Comparison of ENCODE assay signal across 8 cellular contexts in genomic region chr16:4474192-4474961, GRCh38. TPM values are rescaled to one million over a fixed set of nuclear protein-coding genes. Genes with fewer than 3 reads are reported as not detected.
DNase-seq lines count a peak whose midpoint lies in the region; ATAC-seq, FAIRE-seq and TF ChIP-seq lines count a peak whose summit lies in the region.

TSS of gene NMRAL1 (minus strand) at chr16:4474625. CDS start at chr16:4474132, 493 bp downstream.

- 2% methylated on average over 45 to 60 of the region's 60 CpGs for WGBS in aorta, 2 donors

- H3K4me2 ChIP-seq in astrocyte (ENCODE audit: low read length), result peak within 1 kb of the TSS; percentile 95

- H3K4me1 Mint-ChIP-seq in Caco-2 (ENCODE audit: low read depth, unreplicated experiment) (no peaks in the 10 kb centered on the region), astrocyte (ENCODE audit: low read depth, unreplicated experiment) (peaks cover 16% of the 10 kb centered on the region)

- H2AFZ ChIP-seq in astrocyte (ENCODE audit: low read depth, low read length), result peak within 1 kb of the TSS; percentile 89

- no peaks in the 10 kb centered on the region for H3K27me3 Mint-ChIP-seq in Caco-2 (ENCODE audit: insufficient read depth, unreplicated experiment)
- no peaks in the 10 kb centered on the region for H3K27me3 Mint-ChIP-seq in astrocyte (ENCODE audit: low read depth, unreplicated experiment)

- H3K27ac Mint-ChIP-seq in Caco-2 (ENCODE audit: unreplicated experiment), result peak within 1 kb of the TSS; percentile 94
- H3K27ac Mint-ChIP-seq in astrocyte (ENCODE audit: unreplicated experiment), result no peak within 1 kb of the TSS

- H3K27ac ChIP-seq in astrocyte (ENCODE audit: low read depth, low read length) (peak within 1 kb of the TSS; percentile 42), aorta (ENCODE audit: low read depth in 1 of 2, low read length in 2 of 2) (peak within 1 kb of the TSS in 1 of 2 donors; percentile 45)

- H3K4me3 Mint-ChIP-seq in Caco-2 (ENCODE audit: unreplicated experiment), result peak within 1 kb of the TSS; percentile 90
- peak within 1 kb of the TSS; percentile 82 for H3K4me3 Mint-ChIP-seq in astrocyte (ENCODE audit: unreplicated experiment)

- H3K79me2 ChIP-seq in astrocyte (ENCODE audit: insufficient read depth, low read length), result peaks cover 47% of the 10 kb centered on the region

- H3K36me3 Mint-ChIP-seq in Caco-2 (ENCODE audit: insufficient read depth, unreplicated experiment), result peaks cover 10% of the 10 kb centered on the region
- H3K36me3 Mint-ChIP-seq in astrocyte (ENCODE audit: low read depth, unreplicated experiment), result peaks cover 2% of the 10 kb centered on the region

- no peak for FAIRE-seq in astrocyte (lab: Jason Lieb, UNC)

- intact Hi-C loops in Caco-2 (cut with micrococcal nuclease; ENCODE audit: unreplicated experiment) (no loop called here), aorta (cut with DNase I) (no loop called here)

- DNase-seq in Caco-2 (peak; percentile 96 to 97), NCI-H1436 treated with DMSO at 0.1 percent for 48 hours (lab: John Stamatoyannopoulos, UW) (peak; percentile 82), T-helper 22 cell (ENCODE audit: low read depth) (peak; percentile 89), astrocyte (ENCODE audit: low read depth) (peak; percentile 80), hepatic stellate cell (ENCODE audit: low spot score) (peak; percentile 78), renal cortical epithelial cell (ENCODE audit: low read depth) (peak; percentile 76), aorta (peak; percentile 93 to 96)

- H3K9me3 Mint-ChIP-seq in Caco-2 (ENCODE audit: unreplicated experiment) (no peaks in the 10 kb centered on the region), astrocyte (ENCODE audit: unreplicated experiment) (peaks cover 3% of the 10 kb centered on the region)

- peak within 1 kb of the TSS; percentile 83 for H3K9ac ChIP-seq in astrocyte (ENCODE audit: low read length)

- peak; percentile 51 for ATAC-seq in GM21737 (IDR thresholded peaks at IDR 0.05; ENCODE audit: unreplicated experiment)
- ATAC-seq in aorta (ENCODE audit: low FRiP score), result peak; percentile 86

- no peaks in the 10 kb centered on the region for H3K9me3 ChIP-seq in Caco-2
- no peaks in the 10 kb centered on the region for H3K9me3 ChIP-seq in astrocyte (ENCODE audit: insufficient read depth, low read depth, low read length)
- no peaks in the 10 kb centered on the region for H3K9me3 ChIP-seq in aorta (ENCODE audit: control insufficient read depth, low read length)

- H3K4me3 ChIP-seq in Caco-2 (ENCODE audit: low read depth, low read length) (peak within 1 kb of the TSS; percentile 68), astrocyte (ENCODE audit: insufficient read depth, low read depth, low read length) (peak within 1 kb of the TSS; percentile 61), aorta (ENCODE audit: low read length in 2 of 2) (peak within 1 kb of the TSS; percentile 52 to 72)

- H4K20me1 ChIP-seq in astrocyte (ENCODE audit: insufficient read depth, low read length), result peaks cover 23% of the 10 kb centered on the region

- H3K27me3 ChIP-seq in Caco-2 (replicated peaks; ENCODE audit: control insufficient read depth, insufficient read depth, low read length) (no peaks in the 10 kb centered on the region), astrocyte (ENCODE audit: insufficient read depth, low read length) (no peaks in the 10 kb centered on the region), aorta (ENCODE audit: control insufficient read depth in 1 of 2, insufficient read depth in 2 of 2, low read length in 1 of 2) (no peaks in the 10 kb centered on the region)

- POLR2A ChIA-PET in Caco-2 (lab: Charles Lee), result interaction anchor here (1.0 kb wide), 1 partner anchor 294 kb away, joined by 4 read pairs; no protein-coding TSS in a partner anchor

- BruUV-seq in Caco-2 (replicated peaks; lab: Mats Ljungman, UMichigan), result TSS peak; percentile 43

- H3K4me1 ChIP-seq in Caco-2, result peaks cover 5% of the 10 kb centered on the region
- H3K4me1 ChIP-seq in astrocyte (ENCODE audit: insufficient read depth, low read length), result peaks cover 22% of the 10 kb centered on the region
- no peaks in the 10 kb centered on the region for H3K4me1 ChIP-seq in aorta (ENCODE audit: control insufficient read depth in 1 of 2, insufficient read depth in 2 of 2, low read length in 2 of 2)

- H3K36me3 ChIP-seq in Caco-2 (ENCODE audit: control insufficient read depth, insufficient read depth, low read length), result no peaks in the 10 kb centered on the region
- H3K36me3 ChIP-seq in astrocyte (ENCODE audit: insufficient read depth, low read length), result no peaks in the 10 kb centered on the region
- H3K36me3 ChIP-seq in aorta (ENCODE audit: control insufficient read depth in 1 of 2, insufficient read depth in 2 of 2, low read length in 1 of 2), result no peaks in the 10 kb centered on the region

- peak in 1 of 2 experiments; percentile 5 for TF ChIP-seq CTCF in Caco-2 (IDR thresholded peaks at IDR 0.05; ENCODE audit: insufficient read depth in 1 of 2, low read depth in 1 of 2, low read length in 1 of 2, severe bottlenecking in 1 of 2, unreplicated experiment in 1 of 2)
- TF ChIP-seq CTCF in astrocyte (IDR thresholded peaks at IDR 0.05; ENCODE audit: insufficient read depth, low read depth, low read length), result no peak

- CTCF ChIA-PET in Caco-2 (lab: Charles Lee), result interaction anchor here (0.6 kb wide), 1 partner anchor 11 kb away, joined by 4 read pairs; no protein-coding TSS in a partner anchor

RNA-seq across cellular contexts. Expression of gene NMRAL1, which starts in this region (rescaled TPM):
- total RNA-seq in Caco-2 (2022), result 68.3 and 71.1 TPM in 2 replicates
- total RNA-seq in astrocyte, result 28.5 and 31.2 TPM in 2 replicates
- total RNA-seq in renal cortical epithelial cell, result 49.8 and 121 TPM in 2 replicates
- total RNA-seq in aorta, result 10 to 100 TPM; 23.5 to 28.9 TPM
- polyA plus RNA-seq in aorta, result 10 to 100 TPM; 28.2 to 69.1 TPM
